Comparison of ENCODE assay signal across 8 cellular contexts in the genomic region with DNA sequence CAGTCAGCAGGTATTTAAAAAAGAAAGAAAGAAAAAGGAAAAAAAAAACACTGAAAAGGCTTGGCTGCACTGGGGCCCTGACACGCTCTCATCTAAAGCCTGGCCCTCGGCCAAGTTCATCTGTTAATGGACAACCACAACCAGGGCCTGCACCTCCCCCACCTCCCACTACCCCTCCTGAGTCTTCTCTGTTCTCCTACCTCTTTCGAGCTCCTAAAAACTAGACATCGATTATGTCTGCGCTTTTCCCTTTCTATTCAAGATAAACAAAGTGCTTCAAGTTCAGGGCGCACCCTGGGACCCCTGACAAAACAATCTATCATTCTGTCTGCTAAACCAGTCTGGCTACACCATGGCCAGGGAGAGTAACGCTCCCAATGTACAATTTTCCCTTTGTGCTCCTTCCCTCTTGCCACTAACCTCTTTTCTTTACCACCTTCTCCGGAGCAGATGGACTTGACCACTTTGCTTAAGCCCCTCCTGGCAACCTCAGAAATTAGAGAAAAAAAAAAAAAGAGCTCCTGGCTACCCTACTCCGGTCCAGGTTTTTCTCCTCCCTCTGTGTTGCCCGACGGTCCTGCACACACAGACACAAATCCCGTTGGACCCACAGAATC. TPM values are rescaled to one million over a fixed set of nuclear protein-coding genes. Genes with fewer than 3 reads are reported as not detected.
A peak's percentile ranks its signal among the peaks of the same experiment; 100 is the strongest.
DNase-seq lines count a peak whose midpoint lies in the region; ATAC-seq and TF ChIP-seq lines count a peak whose summit lies in the region.

No MANE protein-coding gene starts in this region.

- H3K4me3 ChIP-seq in GM12865 (ENCODE audit: low read depth, low read length), result no peak overlapping the region
- H3K4me3 ChIP-seq in astrocyte of the cerebellum (ENCODE audit: low read depth, low read length), result peak overlapping the region; percentile 2

- H3K9me3 Mint-ChIP-seq in naive B cell, result no peaks in the 10 kb centered on the region
- H3K9me3 Mint-ChIP-seq in CD4-positive, alpha-beta T cell, result no peaks in the 10 kb centered on the region

- ATAC-seq in HG02870 (IDR thresholded peaks at IDR 0.05; ENCODE audit: unreplicated experiment) (peak; percentile 46), naive B cell (ENCODE audit: low read depth in 2 of 2) (no peak)
- no peak for ATAC-seq in CD4-positive, alpha-beta T cell (ENCODE audit: poor library complexity)

- no peaks in the 10 kb centered on the region for H3K27me3 Mint-ChIP-seq in naive B cell
- peaks cover 51% of the 10 kb centered on the region for H3K27me3 Mint-ChIP-seq in CD4-positive, alpha-beta T cell

- no peaks in the 10 kb centered on the region for H3K9me3 ChIP-seq in CD4-positive, alpha-beta T cell (ENCODE audit: control insufficient read depth, low read length)

- peak overlapping the region; percentile 65 to 90 (median 84) for H3K4me3 Mint-ChIP-seq in naive B cell
- no peak overlapping the region for H3K4me3 Mint-ChIP-seq in CD4-positive, alpha-beta T cell

- DNase-seq in GM12865 (ENCODE audit: low read depth) (peak; percentile 18), NCI-H187 (lab: John Stamatoyannopoulos, UW) (peak; percentile 88 to 95), astrocyte of the cerebellum (ENCODE audit: low read depth) (peak; percentile 57), naive B cell (no peak), midbrain (lab: John Stamatoyannopoulos, UW) (no peak), middle frontal gyrus (ENCODE audit: extremely low spot score, low spot score) (no peak)
- no peak for DNase-seq in CD4-positive, alpha-beta T cell

- H3K36me3 Mint-ChIP-seq in naive B cell, result peaks cover 31 to 34% of the 10 kb centered on the region in 2 donors
- H3K36me3 Mint-ChIP-seq in CD4-positive, alpha-beta T cell (ENCODE audit: low read depth), result no peaks in the 10 kb centered on the region

- H3K27me3 ChIP-seq in CD4-positive, alpha-beta T cell (ENCODE audit: control insufficient read depth, insufficient read depth, low read length), result peaks cover 3% of the 10 kb centered on the region

- peaks cover 96 to 100% (median 99%) of the 10 kb centered on the region in 3 donors for H3K4me1 Mint-ChIP-seq in naive B cell
- peaks cover 9% of the 10 kb centered on the region for H3K4me1 Mint-ChIP-seq in CD4-positive, alpha-beta T cell (ENCODE audit: low read depth)

- intact Hi-C loops in CD4-positive, alpha-beta T cell (cut with DNase I, micrococcal nuclease), result no loop called here

- POLR2A ChIA-PET in CD4-positive, alpha-beta T cell (lab: Charles Lee), result no interaction called here

- peak overlapping the region; percentile 93 to 98 (median 95) for H3K27ac Mint-ChIP-seq in naive B cell
- H3K27ac Mint-ChIP-seq in CD4-positive, alpha-beta T cell, result no peak overlapping the region

- in situ Hi-C loops in astrocyte of the cerebellum (cut with HindIII; ENCODE audit: low sequenced_read_pairs), result no loop called here

- H3K27ac ChIP-seq in CD4-positive, alpha-beta T cell (ENCODE audit: low read depth, low read length), result no peak overlapping the region

- TF ChIP-seq CTCF in GM12865 (IDR thresholded peaks at IDR 0.05; ENCODE audit: insufficient read depth, low read depth, low read length, missing control alignments) (no peak), astrocyte of the cerebellum (IDR thresholded peaks at IDR 0.05; ENCODE audit: low read depth, low read length, missing control alignments) (no peak)
- no peak for TF ChIP-seq CTCF in CD4-positive, alpha-beta T cell (IDR thresholded peaks at IDR 0.05)

- CTCF ChIA-PET in CD4-positive, alpha-beta T cell (lab: Charles Lee), result no interaction called here

RNA-seq across cellular contexts. Expression of gene BCL11A, which starts 22.7 kb away (rescaled TPM):
- 100 to 1,000 TPM; 152 to 246 (median 192) TPM for polyA plus RNA-seq in naive B cell (ENCODE audit: low read depth in 6 of 6)
- total RNA-seq in CD4-positive, alpha-beta T cell, result 1 to 10 TPM; 2.3 to 3.3 TPM

Comparison
In these comparisons a context has a peak if more than half of its experiments do, and no peak if none do; other contexts are left out.
1. DNase-seq: peak in GM12865 (single experiment), NCI-H187 (2 of 2) and astrocyte of the cerebellum (single experiment); none in naive B cell (single experiment), midbrain (single experiment), CD4-positive, alpha-beta T cell (0 of 10) and middle frontal gyrus (single experiment).